ENCODE assay signal across 6 cellular contexts in the genomic region with DNA sequence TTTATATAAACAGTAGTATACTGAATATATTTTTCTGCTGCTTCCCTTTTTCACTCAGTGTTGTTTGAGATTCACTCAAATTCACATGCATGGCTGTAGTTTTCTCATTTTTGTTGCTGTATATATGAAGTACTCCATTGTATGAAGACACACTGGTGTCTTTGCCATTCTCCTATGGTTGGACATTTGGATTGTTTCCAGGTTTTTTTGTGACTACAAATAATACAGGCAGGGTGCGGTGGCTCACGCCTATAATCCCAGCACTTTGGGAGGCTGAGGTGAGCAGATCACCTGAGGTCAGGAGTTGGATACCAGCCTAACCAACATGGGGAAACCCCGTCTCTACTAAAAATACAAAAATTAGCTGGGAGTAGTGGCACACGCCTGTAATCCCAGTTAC. TPM values are rescaled to one million over a fixed set of nuclear protein-coding genes. Genes with fewer than 3 reads are reported as not detected.
"Had no signal": no experiment of that assay in that cellular context is flagged by ENCODE, and none has a peak within 500 bp of the region (broad histone marks: within the 10 kb centered on the region; RNA-seq: fewer than 3 reads in every experiment).

No MANE protein-coding gene starts in this region.

RNA-seq across cellular contexts. Expression of gene MLXIPL, which starts 36.3 kb away (rescaled TPM):
- total RNA-seq: HT1080; IMR-90; OCI-LY7; RPMI7951; SJSA1; T-helper 1 cell treated with Interleukin-12 subunit alpha and Interleukin-12 subunit beta and Interleukin-4 antibody, amounts not matched to agents 30 ng/mL and 1 ng/mL, for 36 hours had no signal
- polyA plus RNA-seq: IMR-90 had no signal
